8 cellular contexts compared by ENCODE assay signal in genomic region chr6:117449549-117450439, GRCh38. TPM values are rescaled to one million over a fixed set of nuclear protein-coding genes. Genes with fewer than 3 reads are reported as not detected.
DNase-seq lines count a peak whose midpoint lies in the region; ATAC-seq and TF ChIP-seq lines count a peak whose summit lies in the region.

No MANE protein-coding gene starts in this region.

- peak; percentile 35 for DNase-seq in AG20443 (ENCODE audit: low spot score)
- peak; percentile 56 for DNase-seq in NCI-H2227 (lab: John Stamatoyannopoulos, UW; ENCODE audit: unreplicated experiment)
- DNase-seq in activated CD4-positive, CD25-positive, alpha-beta regulatory T cell treated with anti-CD3 and anti-CD28 coated beads, Interleukin-2, amount 50 U/mL, for 72 hours, result peak; percentile 37
- DNase-seq in coronary artery (ENCODE audit: low spot score), result no peak
- DNase-seq in lung microvascular endothelial cell (ENCODE audit: low read depth in 2 of 2), result peak; percentile 80 to 86
- DNase-seq in stimulated activated CD8-positive, alpha-beta memory T cell treated with anti-CD3 and anti-CD28 coated beads, Interleukin-4, amount 100 ng/mL, for 4 hours (ENCODE audit: low read depth in 2 of 2, low spot score in 1 of 2), result peak; percentile 12 to 23

- peak; percentile 43 for ATAC-seq in GM21619 (IDR thresholded peaks at IDR 0.05; ENCODE audit: unreplicated experiment)
- ATAC-seq in GM19463 (IDR thresholded peaks at IDR 0.05; ENCODE audit: unreplicated experiment), result no peak

- H3K4me3 ChIP-seq in coronary artery, result no peak overlapping the region

- TF ChIP-seq CTCF in coronary artery (IDR thresholded peaks at IDR 0.05), result peak; percentile 65

- H3K27ac ChIP-seq in coronary artery, result no peak overlapping the region

RNA-seq across cellular contexts. Expression of gene ROS1, which starts 24.1 kb away (rescaled TPM):
- not detected in 2 replicates for total RNA-seq in lung microvascular endothelial cell

RNA-seq across cellular contexts. Expression of gene DCBLD1, which starts 32.7 kb away (rescaled TPM):
- total RNA-seq in lung microvascular endothelial cell, result 24.4 and 32.3 TPM in 2 replicates
